2 cellular contexts compared by ENCODE assay signal in the genomic region with DNA sequence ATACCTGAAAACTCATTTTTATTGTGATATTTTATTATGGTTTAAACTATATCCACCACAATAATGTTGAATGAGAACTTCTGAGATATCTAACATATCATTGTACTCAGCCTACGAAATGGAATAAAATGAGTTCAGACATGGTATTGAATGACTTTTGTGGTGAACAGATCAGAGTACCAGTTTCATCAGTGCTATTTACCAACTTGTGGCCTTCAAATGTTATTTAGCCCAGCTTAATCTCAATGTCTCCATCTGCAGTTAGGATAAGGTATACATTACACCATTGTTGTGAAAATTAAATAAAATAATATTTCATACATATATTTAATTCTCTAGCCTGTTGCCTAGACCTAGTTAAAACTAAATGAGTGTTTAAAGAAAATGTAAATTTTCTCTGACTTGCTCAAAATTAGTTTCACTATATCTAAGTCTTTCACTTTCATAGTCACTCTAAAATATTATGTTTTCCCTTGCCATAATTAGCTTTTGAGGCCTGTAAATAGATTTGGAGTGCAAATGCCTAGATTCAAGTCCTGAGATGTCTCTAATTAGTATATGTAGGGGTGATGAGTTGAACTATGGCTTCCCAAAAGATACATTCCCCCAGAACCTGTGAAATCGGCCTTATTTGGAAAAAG.
TF ChIP-seq lines count a peak whose summit lies in the region.

No MANE protein-coding gene starts in this region.

TF ChIP-seq in liver, 16 proteins besides CTCF, POLR2A, EP300 and RAD21 (continued from another document):
- TF ChIP-seq, protein P1, sequence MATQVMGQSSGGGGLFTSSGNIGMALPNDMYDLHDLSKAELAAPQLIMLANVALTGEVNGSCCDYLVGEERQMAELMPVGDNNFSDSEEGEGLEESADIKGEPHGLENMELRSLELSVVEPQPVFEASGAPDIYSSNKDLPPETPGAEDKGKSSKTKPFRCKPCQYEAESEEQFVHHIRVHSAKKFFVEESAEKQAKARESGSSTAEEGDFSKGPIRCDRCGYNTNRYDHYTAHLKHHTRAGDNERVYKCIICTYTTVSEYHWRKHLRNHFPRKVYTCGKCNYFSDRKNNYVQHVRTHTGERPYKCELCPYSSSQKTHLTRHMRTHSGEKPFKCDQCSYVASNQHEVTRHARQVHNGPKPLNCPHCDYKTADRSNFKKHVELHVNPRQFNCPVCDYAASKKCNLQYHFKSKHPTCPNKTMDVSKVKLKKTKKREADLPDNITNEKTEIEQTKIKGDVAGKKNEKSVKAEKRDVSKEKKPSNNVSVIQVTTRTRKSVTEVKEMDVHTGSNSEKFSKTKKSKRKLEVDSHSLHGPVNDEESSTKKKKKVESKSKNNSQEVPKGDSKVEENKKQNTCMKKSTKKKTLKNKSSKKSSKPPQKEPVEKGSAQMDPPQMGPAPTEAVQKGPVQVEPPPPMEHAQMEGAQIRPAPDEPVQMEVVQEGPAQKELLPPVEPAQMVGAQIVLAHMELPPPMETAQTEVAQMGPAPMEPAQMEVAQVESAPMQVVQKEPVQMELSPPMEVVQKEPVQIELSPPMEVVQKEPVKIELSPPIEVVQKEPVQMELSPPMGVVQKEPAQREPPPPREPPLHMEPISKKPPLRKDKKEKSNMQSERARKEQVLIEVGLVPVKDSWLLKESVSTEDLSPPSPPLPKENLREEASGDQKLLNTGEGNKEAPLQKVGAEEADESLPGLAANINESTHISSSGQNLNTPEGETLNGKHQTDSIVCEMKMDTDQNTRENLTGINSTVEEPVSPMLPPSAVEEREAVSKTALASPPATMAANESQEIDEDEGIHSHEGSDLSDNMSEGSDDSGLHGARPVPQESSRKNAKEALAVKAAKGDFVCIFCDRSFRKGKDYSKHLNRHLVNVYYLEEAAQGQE (IDR thresholded peaks at IDR 0.05) = no peak
- no peak for TF ChIP-seq JUND (IDR thresholded peaks at IDR 0.05)
- TF ChIP-seq, protein P2, sequence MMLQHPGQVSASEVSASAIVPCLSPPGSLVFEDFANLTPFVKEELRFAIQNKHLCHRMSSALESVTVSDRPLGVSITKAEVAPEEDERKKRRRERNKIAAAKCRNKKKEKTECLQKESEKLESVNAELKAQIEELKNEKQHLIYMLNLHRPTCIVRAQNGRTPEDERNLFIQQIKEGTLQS (IDR thresholded peaks at IDR 0.05) = no peak
- no peak for TF ChIP-seq HNF4G (IDR thresholded peaks at IDR 0.05)
- TF ChIP-seq, protein P3, sequence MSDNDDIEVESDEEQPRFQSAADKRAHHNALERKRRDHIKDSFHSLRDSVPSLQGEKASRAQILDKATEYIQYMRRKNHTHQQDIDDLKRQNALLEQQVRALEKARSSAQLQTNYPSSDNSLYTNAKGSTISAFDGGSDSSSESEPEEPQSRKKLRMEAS (IDR thresholded peaks at IDR 0.05) = no peak
- TF ChIP-seq, protein P4, sequence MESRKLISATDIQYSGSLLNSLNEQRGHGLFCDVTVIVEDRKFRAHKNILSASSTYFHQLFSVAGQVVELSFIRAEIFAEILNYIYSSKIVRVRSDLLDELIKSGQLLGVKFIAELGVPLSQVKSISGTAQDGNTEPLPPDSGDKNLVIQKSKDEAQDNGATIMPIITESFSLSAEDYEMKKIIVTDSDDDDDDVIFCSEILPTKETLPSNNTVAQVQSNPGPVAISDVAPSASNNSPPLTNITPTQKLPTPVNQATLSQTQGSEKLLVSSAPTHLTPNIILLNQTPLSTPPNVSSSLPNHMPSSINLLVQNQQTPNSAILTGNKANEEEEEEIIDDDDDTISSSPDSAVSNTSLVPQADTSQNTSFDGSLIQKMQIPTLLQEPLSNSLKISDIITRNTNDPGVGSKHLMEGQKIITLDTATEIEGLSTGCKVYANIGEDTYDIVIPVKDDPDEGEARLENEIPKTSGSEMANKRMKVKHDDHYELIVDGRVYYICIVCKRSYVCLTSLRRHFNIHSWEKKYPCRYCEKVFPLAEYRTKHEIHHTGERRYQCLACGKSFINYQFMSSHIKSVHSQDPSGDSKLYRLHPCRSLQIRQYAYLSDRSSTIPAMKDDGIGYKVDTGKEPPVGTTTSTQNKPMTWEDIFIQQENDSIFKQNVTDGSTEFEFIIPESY (IDR thresholded peaks at IDR 0.05) = no peak
- TF ChIP-seq SP1 (IDR thresholded peaks at IDR 0.05) = no peak

TF ChIP-seq in HepG2, 621 proteins besides CTCF, POLR2A, EP300 and RAD21 (continued from another document):
- TF ChIP-seq, protein P5, sequence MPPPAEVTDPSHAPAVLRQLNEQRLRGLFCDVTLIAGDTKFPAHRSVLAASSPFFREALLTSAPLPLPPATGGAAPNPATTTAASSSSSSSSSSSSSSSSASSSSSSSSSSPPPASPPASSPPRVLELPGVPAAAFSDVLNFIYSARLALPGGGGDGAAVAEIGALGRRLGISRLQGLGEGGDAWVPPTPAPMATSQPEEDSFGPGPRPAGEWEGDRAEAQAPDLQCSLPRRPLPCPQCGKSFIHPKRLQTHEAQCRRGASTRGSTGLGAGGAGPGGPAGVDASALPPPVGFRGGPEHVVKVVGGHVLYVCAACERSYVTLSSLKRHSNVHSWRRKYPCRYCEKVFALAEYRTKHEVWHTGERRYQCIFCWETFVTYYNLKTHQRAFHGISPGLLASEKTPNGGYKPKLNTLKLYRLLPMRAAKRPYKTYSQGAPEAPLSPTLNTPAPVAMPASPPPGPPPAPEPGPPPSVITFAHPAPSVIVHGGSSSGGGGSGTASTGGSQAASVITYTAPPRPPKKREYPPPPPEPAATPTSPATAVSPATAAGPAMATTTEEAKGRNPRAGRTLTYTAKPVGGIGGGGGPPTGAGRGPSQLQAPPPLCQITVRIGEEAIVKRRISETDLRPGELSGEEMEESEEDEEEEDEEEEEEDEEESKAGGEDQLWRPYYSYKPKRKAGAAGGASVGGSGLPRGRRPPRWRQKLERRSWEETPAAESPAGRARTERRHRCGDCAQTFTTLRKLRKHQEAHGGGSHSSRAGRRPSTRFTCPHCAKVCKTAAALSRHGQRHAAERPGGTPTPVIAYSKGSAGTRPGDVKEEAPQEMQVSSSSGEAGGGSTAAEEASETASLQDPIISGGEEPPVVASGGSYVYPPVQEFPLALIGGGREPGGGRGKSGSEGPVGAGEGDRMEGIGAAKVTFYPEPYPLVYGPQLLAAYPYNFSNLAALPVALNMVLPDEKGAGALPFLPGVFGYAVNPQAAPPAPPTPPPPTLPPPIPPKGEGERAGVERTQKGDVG (CRISPR knock-in tag; IDR thresholded peaks at IDR 0.05; ENCODE audit: borderline replicate concordance) = no peak
- TF ChIP-seq, protein P6, sequence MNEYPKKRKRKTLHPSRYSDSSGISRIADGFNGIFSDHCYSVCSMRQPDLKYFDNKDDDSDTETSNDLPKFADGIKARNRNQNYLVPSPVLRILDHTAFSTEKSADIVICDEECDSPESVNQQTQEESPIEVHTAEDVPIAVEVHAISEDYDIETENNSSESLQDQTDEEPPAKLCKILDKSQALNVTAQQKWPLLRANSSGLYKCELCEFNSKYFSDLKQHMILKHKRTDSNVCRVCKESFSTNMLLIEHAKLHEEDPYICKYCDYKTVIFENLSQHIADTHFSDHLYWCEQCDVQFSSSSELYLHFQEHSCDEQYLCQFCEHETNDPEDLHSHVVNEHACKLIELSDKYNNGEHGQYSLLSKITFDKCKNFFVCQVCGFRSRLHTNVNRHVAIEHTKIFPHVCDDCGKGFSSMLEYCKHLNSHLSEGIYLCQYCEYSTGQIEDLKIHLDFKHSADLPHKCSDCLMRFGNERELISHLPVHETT (CRISPR knock-in tag; conservative IDR thresholded peaks at IDR 0.05) = no peak
- no peak for TF ChIP-seq SPEN (CRISPR knock-in tag; IDR thresholded peaks at IDR 0.05; ENCODE audit: low read depth)
